ENCODE assay signal across 8 cellular contexts in genomic region chr5:95284512-95285405, GRCh38. TPM values are rescaled to one million over a fixed set of nuclear protein-coding genes. Genes with fewer than 3 reads are reported as not detected.
A peak's percentile ranks its signal among the peaks of the same experiment; 100 is the strongest.
DNase-seq lines count a peak whose midpoint lies in the region; ATAC-seq and TF ChIP-seq lines count a peak whose summit lies in the region.

MCTP1 (minus strand) TSS chr5:95285094.

- peak within 1 kb of the TSS; percentile 27; the same call in 1 of the 2 replicates for H3K9ac ChIP-seq in iPS-20b (ENCODE audit: low read depth, low read length)

- WGBS in body of pancreas, 2 donors = 0 to 3% methylated on average over 23 to 91 of the region's 91 CpGs

- H3K36me3 ChIP-seq in body of pancreas (replicated peaks in 1 of 2; ENCODE audit: insufficient read depth in 1 of 2, low read depth in 2 of 2) (no peaks in the 10 kb centered on the region), iPS-20b (ENCODE audit: insufficient read depth, low read depth, low read length) (no peaks in the 10 kb centered on the region)

- peaks cover 0 to 6% of the 10 kb centered on the region in 2 donors for H3K27me3 ChIP-seq in body of pancreas
- H3K27me3 ChIP-seq in iPS-20b (ENCODE audit: insufficient read depth, low read length) = peaks cover 50% of the 10 kb centered on the region

- H3K4me3 ChIP-seq in body of pancreas (peak within 1 kb of the TSS; percentile 17 to 53), iPS-20b (ENCODE audit: low read length) (peak within 1 kb of the TSS; percentile 73), skeletal muscle cell (ENCODE audit: low read depth, low read length) (peak within 1 kb of the TSS; percentile 54)

- H3K27ac ChIP-seq in body of pancreas (peak within 1 kb of the TSS in 1 of 4 donors; percentile 23), iPS-20b (ENCODE audit: low read length) (no peak within 1 kb of the TSS)

- ATAC-seq in HG02870 (IDR thresholded peaks at IDR 0.05; ENCODE audit: unreplicated experiment) = peak; percentile 19
- peak; percentile 65 for ATAC-seq in body of pancreas

- H3K4me3 Mint-ChIP-seq in activated T-cell treated with anti-CD3 and anti-CD28 coated beads, Interleukin-2, amount 50 U/mL, for 24 hours = peak within 1 kb of the TSS; percentile 62

- H3K9me3 Mint-ChIP-seq in activated T-cell treated with anti-CD3 and anti-CD28 coated beads, Interleukin-2, amount 50 U/mL, for 24 hours = no peaks in the 10 kb centered on the region

- intact Hi-C loops in body of pancreas (cut with DNase I) = no loop called here

- H3K4me1 ChIP-seq in body of pancreas (peaks cover 12% of the 10 kb centered on the region), iPS-20b (ENCODE audit: insufficient read depth, low read length) (peaks cover 21% of the 10 kb centered on the region)

- peaks cover 75% of the 10 kb centered on the region for H3K27me3 Mint-ChIP-seq in activated T-cell treated with anti-CD3 and anti-CD28 coated beads, Interleukin-2, amount 50 U/mL, for 24 hours

- no peaks in the 10 kb centered on the region for H3K36me3 Mint-ChIP-seq in activated T-cell treated with anti-CD3 and anti-CD28 coated beads, Interleukin-2, amount 50 U/mL, for 24 hours (ENCODE audit: low read depth)

- TF ChIP-seq POLR2A in body of pancreas (IDR thresholded peaks at IDR 0.05) = no peak

- DNase-seq in activated T-cell treated with anti-CD3 and anti-CD28 coated beads, Interleukin-2, amount 50 U/mL, for 24 hours = peak; percentile 41
- DNase-seq in activated T-cell treated with anti-CD3 and anti-CD28 coated beads, Interleukin-2, amount 50 U/mL, for 1 hour = no peak
- peak; percentile 43 for DNase-seq in NCI-H748 treated with DMSO at 0.1 percent for 48 hours (lab: John Stamatoyannopoulos, UW)
- peak; percentile 17 to 48 (median 28) for DNase-seq in body of pancreas
- DNase-seq in skeletal muscle cell (ENCODE audit: low read depth) = no peak
- no peak for DNase-seq in putamen (ENCODE audit: low spot score)

- H3K9me3 ChIP-seq in body of pancreas (no peaks in the 10 kb centered on the region), iPS-20b (ENCODE audit: insufficient read depth, low read depth, low read length) (no peaks in the 10 kb centered on the region)

- no peak for TF ChIP-seq CTCF in body of pancreas (IDR thresholded peaks at IDR 0.05)

- H3K4me1 Mint-ChIP-seq in activated T-cell treated with anti-CD3 and anti-CD28 coated beads, Interleukin-2, amount 50 U/mL, for 24 hours (ENCODE audit: low read depth) = peaks cover 11% of the 10 kb centered on the region

- H3K27ac Mint-ChIP-seq in activated T-cell treated with anti-CD3 and anti-CD28 coated beads, Interleukin-2, amount 50 U/mL, for 24 hours = no peak within 1 kb of the TSS

RNA-seq across cellular contexts. Expression of gene MCTP1, which starts in this region (rescaled TPM):
- total RNA-seq in body of pancreas = 1 to 10 TPM; 3.6 to 8.8 TPM

Comparison
In these comparisons a context has a peak if more than half of its experiments do, and no peak if none do; other contexts are left out.
1. DNase-seq: peak in activated T-cell treated with anti-CD3 and anti-CD28 coated beads, Interleukin-2, amount 50 U/mL, for 24 hours (single experiment), NCI-H748 treated with DMSO at 0.1 percent for 48 hours (single experiment) and body of pancreas (4 of 4); none in activated T-cell treated with anti-CD3 and anti-CD28 coated beads, Interleukin-2, amount 50 U/mL, for 1 hour (single experiment), skeletal muscle cell (single experiment) and putamen (single experiment).
2. Peak in every context shown above with its lines, with median percentiles within 50 percentile points of each other: H3K4me3 ChIP-seq.